In genomic region chr1:68221971-68222355, GRCh38 we compare ENCODE assay signal across 17 cellular contexts. TPM values are rescaled to one million over a fixed set of nuclear protein-coding genes. Genes with fewer than 3 reads are reported as not detected.
DNase-seq lines count a peak whose midpoint lies in the region; ATAC-seq and TF ChIP-seq lines count a peak whose summit lies in the region.
"Had no signal": no experiment of that assay in that cellular context is flagged by ENCODE, and none has a peak within 500 bp of the region (broad histone marks: within the 10 kb centered on the region; RNA-seq: fewer than 3 reads in every experiment).

No MANE protein-coding gene starts in this region.

- H3K9me3 Mint-ChIP-seq in mesothelial cell of epicardium, result no peaks in the 10 kb centered on the region
- H3K9me3 Mint-ChIP-seq in stimulated activated naive CD8-positive, alpha-beta T cell treated with anti-CD3 and anti-CD28 coated beads, Interleukin-15, amount 100 ng/mL, for 72 hours, result peaks cover 0 to 5% of the 10 kb centered on the region in 2 donors
- H3K9me3 Mint-ChIP-seq: activated naive CD4-positive, alpha-beta T cell treated with anti-CD3 and anti-CD28 coated beads for 36 hours had no signal

- H3K4me3 ChIP-seq in left ventricle myocardium inferior, result no peak overlapping the region
- H3K4me3 ChIP-seq: coronary artery had no signal

- H3K4me1 Mint-ChIP-seq in mesothelial cell of epicardium, result peaks cover 58% of the 10 kb centered on the region
- no peaks in the 10 kb centered on the region for H3K4me1 Mint-ChIP-seq in stimulated activated naive CD8-positive, alpha-beta T cell treated with anti-CD3 and anti-CD28 coated beads, Interleukin-15, amount 100 ng/mL, for 72 hours
- H3K4me1 Mint-ChIP-seq: naive thymus-derived CD8-positive, alpha-beta T cell had no signal

- no peak for TF ChIP-seq CTCF in left ventricle myocardium inferior (IDR thresholded peaks at IDR 0.05; ENCODE audit: borderline replicate concordance)
- TF ChIP-seq CTCF in mesothelial cell of epicardium (IDR thresholded peaks at IDR 0.05; ENCODE audit: unreplicated experiment), result no peak

- peak overlapping the region; percentile 95 for H3K27ac Mint-ChIP-seq in mesothelial cell of epicardium
- no peak overlapping the region for H3K27ac Mint-ChIP-seq in stimulated activated naive CD8-positive, alpha-beta T cell treated with anti-CD3 and anti-CD28 coated beads, Interleukin-15, amount 100 ng/mL, for 72 hours
- H3K27ac Mint-ChIP-seq: activated naive CD4-positive, alpha-beta T cell treated with anti-CD3 and anti-CD28 coated beads for 36 hours; naive thymus-derived CD8-positive, alpha-beta T cell had no signal

- DNase-seq in left ventricle myocardium inferior, result no peak
- no peak for DNase-seq in Right ventricle myocardium inferior (ENCODE audit: missing footprints)
- DNase-seq in dermis blood vessel endothelial cell, result peak; percentile 26
- no peak for DNase-seq in mesothelial cell of epicardium (ENCODE audit: low spot score in 2 of 2, unreplicated experiment in 2 of 2)
- no peak for DNase-seq in stimulated activated naive CD8-positive, alpha-beta T cell treated with anti-CD3 and anti-CD28 coated beads, Interleukin-15, amount 100 ng/mL, for 72 hours
- DNase-seq in NCI-H2081 (lab: John Stamatoyannopoulos, UW), result no peak
- DNase-seq in HPDE6-E6E7 (ENCODE audit: extremely low spot score), result no peak
- DNase-seq: 8988T; activated naive CD4-positive, alpha-beta T cell treated with anti-CD3 and anti-CD28 coated beads for 36 hours; naive thymus-derived CD8-positive, alpha-beta T cell; NCI-H1105 treated with DMSO at 0.1 percent for 48 hours; NCI-H510A; T-helper 9 cell had no signal

- H3K4me1 ChIP-seq in left ventricle myocardium inferior, result peaks cover 73% of the 10 kb centered on the region

- no peaks in the 10 kb centered on the region for H3K9me3 ChIP-seq in left ventricle myocardium inferior (replicated peaks)

- H3K36me3 Mint-ChIP-seq in mesothelial cell of epicardium, result peaks cover 5% of the 10 kb centered on the region

- peak overlapping the region; percentile 48 for H3K27ac ChIP-seq in left ventricle myocardium inferior (replicated peaks)

- no peaks in the 10 kb centered on the region for H3K36me3 ChIP-seq in left ventricle myocardium inferior

- intact Hi-C loops in left ventricle myocardium inferior (cut with micrococcal nuclease) (loop anchor here (10.0 kb wide), 1 partner anchor 97 kb away; no protein-coding TSS in a partner anchor), Right ventricle myocardium inferior (cut with DNase I) (no loop called here)

- ATAC-seq in Right ventricle myocardium inferior (no peak), GM18498 (IDR thresholded peaks at IDR 0.05; ENCODE audit: unreplicated experiment) (no peak)
- ATAC-seq in stimulated activated naive CD8-positive, alpha-beta T cell treated with anti-CD3 and anti-CD28 coated beads, Interleukin-15, amount 100 ng/mL, for 72 hours, result no peak
- ATAC-seq: HepG2; naive thymus-derived CD8-positive, alpha-beta T cell had no signal

- peak overlapping the region; percentile 14 for H3K4me3 Mint-ChIP-seq in mesothelial cell of epicardium
- H3K4me3 Mint-ChIP-seq in stimulated activated naive CD8-positive, alpha-beta T cell treated with anti-CD3 and anti-CD28 coated beads, Interleukin-15, amount 100 ng/mL, for 72 hours, result no peak overlapping the region
- H3K4me3 Mint-ChIP-seq: activated naive CD4-positive, alpha-beta T cell treated with anti-CD3 and anti-CD28 coated beads for 36 hours; naive thymus-derived CD8-positive, alpha-beta T cell had no signal

- no peaks in the 10 kb centered on the region for H3K27me3 Mint-ChIP-seq in mesothelial cell of epicardium (ENCODE audit: low read depth)
- H3K27me3 Mint-ChIP-seq in stimulated activated naive CD8-positive, alpha-beta T cell treated with anti-CD3 and anti-CD28 coated beads, Interleukin-15, amount 100 ng/mL, for 72 hours, result no peaks in the 10 kb centered on the region

- no peaks in the 10 kb centered on the region for H3K27me3 ChIP-seq in left ventricle myocardium inferior (ENCODE audit: low read depth)

RNA-seq across cellular contexts. Expression of gene WLS, which starts 10.4 kb away (rescaled TPM):
- total RNA-seq in left ventricle myocardium inferior, result 113 TPM
- total RNA-seq in Right ventricle myocardium inferior, result 97.2 TPM
- 43.4 and 50.8 TPM in 2 replicates for total RNA-seq in dermis blood vessel endothelial cell
- total RNA-seq in mesothelial cell of epicardium, result 203 to 225 TPM (median 217 TPM) in 3 replicates
- total RNA-seq: activated CD8-positive, alpha-beta memory T cell treated with anti-CD3 and anti-CD28 coated beads for 36 hours; activated naive CD4-positive, alpha-beta T cell treated with anti-CD3 and anti-CD28 coated beads for 36 hours; HepG2; naive thymus-derived CD8-positive, alpha-beta T cell had no signal
